ENCODE assay signal across 1 cellular context in the genomic region with DNA sequence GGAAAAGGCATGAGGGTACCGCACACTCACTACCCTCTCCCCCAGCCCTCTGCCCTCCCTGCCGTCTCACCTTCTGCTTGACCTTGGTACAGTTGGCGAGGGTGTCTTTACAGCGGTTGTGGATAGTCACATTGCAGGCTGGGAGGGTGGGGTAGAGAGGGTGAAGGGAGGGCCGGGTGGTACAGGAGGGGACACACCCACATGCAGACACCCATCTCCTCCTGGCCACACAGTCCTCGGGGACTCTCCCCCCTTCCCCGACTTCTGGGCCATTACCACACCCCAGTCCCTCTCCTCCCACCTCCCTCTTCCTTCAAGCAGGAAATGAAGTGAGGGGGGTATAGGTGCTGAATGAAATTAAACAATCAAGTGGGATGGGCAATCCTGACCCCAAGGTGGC.
TF ChIP-seq lines count a peak whose summit lies in the region.

No MANE protein-coding gene starts in this region.

TF ChIP-seq in WTC11, 78 proteins besides CTCF, POLR2A, EP300 and RAD21 (continued from another document):
- TF ChIP-seq, protein P1, sequence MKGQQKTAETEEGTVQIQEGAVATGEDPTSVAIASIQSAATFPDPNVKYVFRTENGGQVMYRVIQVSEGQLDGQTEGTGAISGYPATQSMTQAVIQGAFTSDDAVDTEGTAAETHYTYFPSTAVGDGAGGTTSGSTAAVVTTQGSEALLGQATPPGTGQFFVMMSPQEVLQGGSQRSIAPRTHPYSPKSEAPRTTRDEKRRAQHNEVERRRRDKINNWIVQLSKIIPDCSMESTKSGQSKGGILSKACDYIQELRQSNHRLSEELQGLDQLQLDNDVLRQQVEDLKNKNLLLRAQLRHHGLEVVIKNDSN (CRISPR knock-in tag; IDR thresholded peaks at IDR 0.05): no peak
- TF ChIP-seq JUN (CRISPR knock-in tag; IDR thresholded peaks at IDR 0.05): no peak
- TF ChIP-seq, protein P2, sequence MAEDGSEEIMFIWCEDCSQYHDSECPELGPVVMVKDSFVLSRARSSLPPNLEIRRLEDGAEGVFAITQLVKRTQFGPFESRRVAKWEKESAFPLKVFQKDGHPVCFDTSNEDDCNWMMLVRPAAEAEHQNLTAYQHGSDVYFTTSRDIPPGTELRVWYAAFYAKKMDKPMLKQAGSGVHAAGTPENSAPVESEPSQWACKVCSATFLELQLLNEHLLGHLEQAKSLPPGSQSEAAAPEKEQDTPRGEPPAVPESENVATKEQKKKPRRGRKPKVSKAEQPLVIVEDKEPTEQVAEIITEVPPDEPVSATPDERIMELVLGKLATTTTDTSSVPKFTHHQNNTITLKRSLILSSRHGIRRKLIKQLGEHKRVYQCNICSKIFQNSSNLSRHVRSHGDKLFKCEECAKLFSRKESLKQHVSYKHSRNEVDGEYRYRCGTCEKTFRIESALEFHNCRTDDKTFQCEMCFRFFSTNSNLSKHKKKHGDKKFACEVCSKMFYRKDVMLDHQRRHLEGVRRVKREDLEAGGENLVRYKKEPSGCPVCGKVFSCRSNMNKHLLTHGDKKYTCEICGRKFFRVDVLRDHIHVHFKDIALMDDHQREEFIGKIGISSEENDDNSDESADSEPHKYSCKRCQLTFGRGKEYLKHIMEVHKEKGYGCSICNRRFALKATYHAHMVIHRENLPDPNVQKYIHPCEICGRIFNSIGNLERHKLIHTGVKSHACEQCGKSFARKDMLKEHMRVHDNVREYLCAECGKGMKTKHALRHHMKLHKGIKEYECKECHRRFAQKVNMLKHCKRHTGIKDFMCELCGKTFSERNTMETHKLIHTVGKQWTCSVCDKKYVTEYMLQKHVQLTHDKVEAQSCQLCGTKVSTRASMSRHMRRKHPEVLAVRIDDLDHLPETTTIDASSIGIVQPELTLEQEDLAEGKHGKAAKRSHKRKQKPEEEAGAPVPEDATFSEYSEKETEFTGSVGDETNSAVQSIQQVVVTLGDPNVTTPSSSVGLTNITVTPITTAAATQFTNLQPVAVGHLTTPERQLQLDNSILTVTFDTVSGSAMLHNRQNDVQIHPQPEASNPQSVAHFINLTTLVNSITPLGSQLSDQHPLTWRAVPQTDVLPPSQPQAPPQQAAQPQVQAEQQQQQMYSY (CRISPR knock-in tag; IDR thresholded peaks at IDR 0.05): no peak
- no peak for TF ChIP-seq TEAD4 (CRISPR knock-in tag; IDR thresholded peaks at IDR 0.05)
- TF ChIP-seq, protein P3, sequence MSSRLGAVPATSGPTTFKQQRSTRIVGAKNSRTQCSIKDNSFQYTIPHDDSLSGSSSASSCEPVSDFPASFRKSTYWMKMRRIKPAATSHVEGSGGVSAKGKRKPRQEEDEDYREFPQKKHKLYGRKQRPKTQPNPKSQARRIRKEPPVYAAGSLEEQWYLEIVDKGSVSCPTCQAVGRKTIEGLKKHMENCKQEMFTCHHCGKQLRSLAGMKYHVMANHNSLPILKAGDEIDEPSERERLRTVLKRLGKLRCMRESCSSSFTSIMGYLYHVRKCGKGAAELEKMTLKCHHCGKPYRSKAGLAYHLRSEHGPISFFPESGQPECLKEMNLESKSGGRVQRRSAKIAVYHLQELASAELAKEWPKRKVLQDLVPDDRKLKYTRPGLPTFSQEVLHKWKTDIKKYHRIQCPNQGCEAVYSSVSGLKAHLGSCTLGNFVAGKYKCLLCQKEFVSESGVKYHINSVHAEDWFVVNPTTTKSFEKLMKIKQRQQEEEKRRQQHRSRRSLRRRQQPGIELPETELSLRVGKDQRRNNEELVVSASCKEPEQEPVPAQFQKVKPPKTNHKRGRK (CRISPR knock-in tag; IDR thresholded peaks at IDR 0.05; ENCODE audit: borderline replicate concordance): no peak
- no peak for TF ChIP-seq FOXK1 (CRISPR knock-in tag; IDR thresholded peaks at IDR 0.05)
- TF ChIP-seq NR3C1 (CRISPR knock-in tag; conservative IDR thresholded peaks at IDR 0.05; ENCODE audit: low read depth): no peak
- TF ChIP-seq ESRRA (CRISPR knock-in tag; IDR thresholded peaks at IDR 0.05; ENCODE audit: borderline replicate concordance): no peak
- TF ChIP-seq, protein P4, sequence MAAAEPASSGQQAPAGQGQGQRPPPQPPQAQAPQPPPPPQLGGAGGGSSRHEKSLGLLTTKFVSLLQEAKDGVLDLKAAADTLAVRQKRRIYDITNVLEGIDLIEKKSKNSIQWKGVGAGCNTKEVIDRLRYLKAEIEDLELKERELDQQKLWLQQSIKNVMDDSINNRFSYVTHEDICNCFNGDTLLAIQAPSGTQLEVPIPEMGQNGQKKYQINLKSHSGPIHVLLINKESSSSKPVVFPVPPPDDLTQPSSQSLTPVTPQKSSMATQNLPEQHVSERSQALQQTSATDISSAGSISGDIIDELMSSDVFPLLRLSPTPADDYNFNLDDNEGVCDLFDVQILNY (CRISPR knock-in tag; IDR thresholded peaks at IDR 0.05): no peak
- TF ChIP-seq, protein P5, sequence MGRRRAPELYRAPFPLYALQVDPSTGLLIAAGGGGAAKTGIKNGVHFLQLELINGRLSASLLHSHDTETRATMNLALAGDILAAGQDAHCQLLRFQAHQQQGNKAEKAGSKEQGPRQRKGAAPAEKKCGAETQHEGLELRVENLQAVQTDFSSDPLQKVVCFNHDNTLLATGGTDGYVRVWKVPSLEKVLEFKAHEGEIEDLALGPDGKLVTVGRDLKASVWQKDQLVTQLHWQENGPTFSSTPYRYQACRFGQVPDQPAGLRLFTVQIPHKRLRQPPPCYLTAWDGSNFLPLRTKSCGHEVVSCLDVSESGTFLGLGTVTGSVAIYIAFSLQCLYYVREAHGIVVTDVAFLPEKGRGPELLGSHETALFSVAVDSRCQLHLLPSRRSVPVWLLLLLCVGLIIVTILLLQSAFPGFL (CRISPR knock-in tag; IDR thresholded peaks at IDR 0.05; ENCODE audit: borderline replicate concordance): no peak
- TF ChIP-seq, protein P6, sequence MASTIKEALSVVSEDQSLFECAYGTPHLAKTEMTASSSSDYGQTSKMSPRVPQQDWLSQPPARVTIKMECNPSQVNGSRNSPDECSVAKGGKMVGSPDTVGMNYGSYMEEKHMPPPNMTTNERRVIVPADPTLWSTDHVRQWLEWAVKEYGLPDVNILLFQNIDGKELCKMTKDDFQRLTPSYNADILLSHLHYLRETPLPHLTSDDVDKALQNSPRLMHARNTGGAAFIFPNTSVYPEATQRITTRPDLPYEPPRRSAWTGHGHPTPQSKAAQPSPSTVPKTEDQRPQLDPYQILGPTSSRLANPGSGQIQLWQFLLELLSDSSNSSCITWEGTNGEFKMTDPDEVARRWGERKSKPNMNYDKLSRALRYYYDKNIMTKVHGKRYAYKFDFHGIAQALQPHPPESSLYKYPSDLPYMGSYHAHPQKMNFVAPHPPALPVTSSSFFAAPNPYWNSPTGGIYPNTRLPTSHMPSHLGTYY (CRISPR knock-in tag; IDR thresholded peaks at IDR 0.05): no peak
